11 cellular contexts compared by ENCODE assay signal in genomic region chr15:90141646-90142045, GRCh38. TPM values are rescaled to one million over a fixed set of nuclear protein-coding genes. Genes with fewer than 3 reads are reported as not detected.
DNase-seq lines count a peak whose midpoint lies in the region; ATAC-seq and TF ChIP-seq lines count a peak whose summit lies in the region.
"Had no signal": no experiment of that assay in that cellular context is flagged by ENCODE, and none has a peak within 500 bp of the region (broad histone marks: within the 10 kb centered on the region; RNA-seq: fewer than 3 reads in every experiment).

No MANE protein-coding gene starts in this region.

- H2AK5ac ChIP-seq in trophoblast cell (ENCODE audit: low read length) = no peak overlapping the region

- no peaks in the 10 kb centered on the region for H3K27me3 Mint-ChIP-seq in GM23338 (ENCODE audit: insufficient read depth, low read depth, poor library complexity)

- H3K18ac ChIP-seq in trophoblast cell (ENCODE audit: low read length) = no peak overlapping the region

- no peaks in the 10 kb centered on the region for H3K27me3 ChIP-seq in GM23338 (ENCODE audit: insufficient read depth)
- no peaks in the 10 kb centered on the region for H3K27me3 ChIP-seq in trophoblast cell (ENCODE audit: insufficient read depth, low read length)

- no peak overlapping the region for H2BK5ac ChIP-seq in trophoblast cell (ENCODE audit: low read depth, low read length, poor library complexity)

- H2BK12ac ChIP-seq in trophoblast cell (ENCODE audit: low read length) = peak overlapping the region; percentile 51

- H4K91ac ChIP-seq in trophoblast cell (ENCODE audit: low read depth, low read length) = peak overlapping the region; percentile 51

- H3K4me1 Mint-ChIP-seq in GM23338 = peaks cover 8% of the 10 kb centered on the region; the same call in 2 of the 3 replicates

- CTCF ChIA-PET in OCI-LY7 (lab: Charles Lee; ENCODE audit: unreplicated experiment) = no interaction called here

- TF ChIP-seq CTCF in GM23338 (conservative IDR thresholded peaks at IDR 0.05; ENCODE audit: low read depth in 2 of 2) (no peak), OCI-LY7 (conservative IDR thresholded peaks at IDR 0.05; ENCODE audit: low read length) (no peak), choroid plexus epithelial cell (conservative IDR thresholded peaks at IDR 0.05; ENCODE audit: low read depth, low read length) (no peak)

- H3K4me1 ChIP-seq in GM23338 (ENCODE audit: insufficient read depth) (no peaks in the 10 kb centered on the region), OCI-LY7 (ENCODE audit: insufficient read depth, low read length, poor library complexity, severe bottlenecking) (peaks cover 6% of the 10 kb centered on the region), trophoblast cell (ENCODE audit: control insufficient read depth in 1 of 2, insufficient read depth in 2 of 2, low read length in 2 of 2) (peaks cover 11 to 12% of the 10 kb centered on the region in 2 experiments)

- no peak overlapping the region for H3K4ac ChIP-seq in trophoblast cell (ENCODE audit: low read depth, low read length)

- H3K27ac ChIP-seq in GM23338 (ENCODE audit: low read depth) = no peak overlapping the region
- no peak overlapping the region for H3K27ac ChIP-seq in OCI-LY7 (ENCODE audit: low read depth, low read length, poor library complexity, severe bottlenecking)
- no peak overlapping the region for H3K27ac ChIP-seq in trophoblast cell (ENCODE audit: low read depth, low read length)

- H2AFZ ChIP-seq in GM23338 (peak overlapping the region; percentile 90), OCI-LY7 (ENCODE audit: low read length) (0 out of 2 replicates have a peak overlapping the region, but pooled peaks have one; percentile 12), trophoblast cell (ENCODE audit: insufficient read depth, low read length, poor library complexity) (no peak overlapping the region)

- H3K79me1 ChIP-seq in trophoblast cell (ENCODE audit: low read length) = peaks cover 2% of the 10 kb centered on the region

- no peaks in the 10 kb centered on the region for H3F3A ChIP-seq in GM23338 (replicated peaks; ENCODE audit: low read depth)

- H3K9me3 Mint-ChIP-seq in GM23338 = peaks cover 11% of the 10 kb centered on the region
- H3K9me3 Mint-ChIP-seq: natural killer cell had no signal

- H3K36me3 ChIP-seq in GM23338 (ENCODE audit: insufficient read depth) (no peaks in the 10 kb centered on the region), OCI-LY7 (ENCODE audit: insufficient read depth, low read length) (no peaks in the 10 kb centered on the region), trophoblast cell (ENCODE audit: control insufficient read depth in 1 of 2, insufficient read depth in 2 of 2, low read length in 2 of 2) (no peaks in the 10 kb centered on the region)

- intact Hi-C loops in OCI-LY7 (cut with micrococcal nuclease; ENCODE audit: unreplicated experiment) = loop anchor here (5.0 kb wide), 2 partner anchors 91 to 146 kb away; partner anchors contain the start of genes CIB1 and GDPGP1

- H3K4me3 ChIP-seq in GM23338 (no peak overlapping the region), OCI-LY7 (ENCODE audit: low read depth, low read length, poor library complexity, severe bottlenecking) (no peak overlapping the region), choroid plexus epithelial cell (ENCODE audit: low read depth, low read length) (no peak overlapping the region), trophoblast cell (ENCODE audit: low read depth, low read length) (no peak overlapping the region)

- no peak overlapping the region for H3K4me2 ChIP-seq in GM23338
- no peak overlapping the region for H3K4me2 ChIP-seq in OCI-LY7 (ENCODE audit: low read length)
- peak overlapping the region; percentile 3 for H3K4me2 ChIP-seq in trophoblast cell (ENCODE audit: low read length)

- DNase-seq in GM23338 (ENCODE audit: low spot score) = no peak
- no peak for DNase-seq in OCI-LY7 (ENCODE audit: low spot score)
- peak; percentile 38 for DNase-seq in choroid plexus epithelial cell (ENCODE audit: low read depth)
- no peak for DNase-seq in trophoblast cell
- DNase-seq in NCI-H146 treated with DMSO at 0.1 percent for 48 hours (lab: John Stamatoyannopoulos, UW; ENCODE audit: unreplicated experiment) = no peak
- DNase-seq: natural killer cell, NCI-H1105 treated with DMSO at 0.1 percent for 48 hours, NCI-H510A, small intestine had no signal

- H3K36me3 Mint-ChIP-seq in GM23338 (ENCODE audit: low read depth) = peaks cover 3% of the 10 kb centered on the region; the same call in 1 of the 3 replicates
- H3K36me3 Mint-ChIP-seq: natural killer cell had no signal

- no peak overlapping the region for H3K14ac ChIP-seq in trophoblast cell (ENCODE audit: low read length)

- H4K12ac ChIP-seq in trophoblast cell (ENCODE audit: low read depth, low read length) = no peak overlapping the region

- no peak overlapping the region for H3K9ac ChIP-seq in trophoblast cell (ENCODE audit: low read length)

- no peaks in the 10 kb centered on the region for H4K20me1 ChIP-seq in GM23338 (replicated peaks; ENCODE audit: insufficient read depth)
- no peaks in the 10 kb centered on the region for H4K20me1 ChIP-seq in OCI-LY7 (ENCODE audit: insufficient read depth, low read length)

- no peak overlapping the region for H4K8ac ChIP-seq in trophoblast cell (ENCODE audit: low read depth, low read length)

- no peak overlapping the region for H3K23ac ChIP-seq in trophoblast cell (ENCODE audit: low read length)

- no peak overlapping the region for H3K4me3 Mint-ChIP-seq in GM23338
- H3K4me3 Mint-ChIP-seq: natural killer cell had no signal

- H3K27ac Mint-ChIP-seq in GM23338 = no peak overlapping the region

- POLR2A ChIA-PET in OCI-LY7 (lab: Charles Lee) = no interaction called here

- H3K9me2 ChIP-seq in GM23338 (ENCODE audit: insufficient read depth) (no peaks in the 10 kb centered on the region), OCI-LY7 (ENCODE audit: insufficient read depth, low read length) (no peaks in the 10 kb centered on the region)

- H2BK120ac ChIP-seq in trophoblast cell (ENCODE audit: insufficient read depth, low read length, poor library complexity) = no peak overlapping the region

- no peaks in the 10 kb centered on the region for H3K79me2 ChIP-seq in GM23338 (replicated peaks; ENCODE audit: insufficient read depth)
- no peaks in the 10 kb centered on the region for H3K79me2 ChIP-seq in OCI-LY7 (ENCODE audit: insufficient read depth, low read depth, low read length)
- H3K79me2 ChIP-seq in trophoblast cell (ENCODE audit: control insufficient read depth, insufficient read depth, low read length, poor library complexity) = no peaks in the 10 kb centered on the region

- BruUV-seq in OCI-LY7 (replicated peaks; lab: Mats Ljungman, UMichigan) = no TSS peak

- no CpG with 5 or more reads among the region's 13 CpGs for WGBS in trophoblast cell (ENCODE audit: extremely low coverage, insufficient coverage, insufficient read length)

- H3K9me3 ChIP-seq in OCI-LY7 (ENCODE audit: low read length) = no peaks in the 10 kb centered on the region
- H3K9me3 ChIP-seq in trophoblast cell (ENCODE audit: insufficient read depth, low read depth, low read length) = peaks cover 5% of the 10 kb centered on the region

- ATAC-seq in GM23338 (no peak), HG03039 (IDR thresholded peaks at IDR 0.05; ENCODE audit: unreplicated experiment) (no peak), GM19023 (IDR thresholded peaks at IDR 0.05; ENCODE audit: unreplicated experiment) (no peak)
- ATAC-seq: natural killer cell had no signal

TF ChIP-seq in GM23338, 12 proteins besides CTCF, POLR2A, EP300 and RAD21 (continues in another document):
- TF ChIP-seq JUNB (IDR thresholded peaks at IDR 0.05; ENCODE audit: unreplicated experiment) (no peak), STAT1 (IDR thresholded peaks at IDR 0.05; ENCODE audit: unreplicated experiment) (no peak)

RNA-seq across cellular contexts. Expression of gene IDH2, which starts 39.4 kb away (rescaled TPM):
- total RNA-seq in GM23338 (2014; rRNA removed; shearing (Covaris generic)) = 63.6 and 64.0 TPM in 2 replicates
- 54.9 and 58.1 TPM in 2 replicates for polyA plus RNA-seq in GM23338 (2016; fragmentation: Nextera tagmentation; extraction: Ambion mirVana)
- total RNA-seq in OCI-LY7 (2014; rRNA removed; shearing (Covaris generic)) = 204 and 220 TPM in 2 replicates
- total RNA-seq in OCI-LY7 (2022) = 216 and 224 TPM in 2 replicates
- 108 and 113 TPM in 2 replicates for polyA plus RNA-seq in trophoblast cell (2013)

RNA-seq across cellular contexts. Expression of gene SEMA4B, which starts 59.5 kb away (rescaled TPM):
- total RNA-seq in GM23338 (2014; rRNA removed; shearing (Covaris generic)) = 41.2 and 48.2 TPM in 2 replicates
- 16.7 and 19.5 TPM in 2 replicates for polyA plus RNA-seq in GM23338 (2016; fragmentation: Nextera tagmentation; extraction: Ambion mirVana)
- 21.9 and 44.1 TPM in 2 replicates for total RNA-seq in OCI-LY7 (2014; rRNA removed; shearing (Covaris generic))
- total RNA-seq in OCI-LY7 (2022) = 34.9 and 38.2 TPM in 2 replicates
- polyA plus RNA-seq in trophoblast cell (2013) = 20.8 and 21.0 TPM in 2 replicates
